ENCODE assay signal across 28 cellular contexts in genomic region chr11:17612221-17613188, GRCh38.
DNase-seq lines count a peak whose midpoint lies in the region; ATAC-seq and TF ChIP-seq lines count a peak whose summit lies in the region.
"Had no signal": no experiment of that assay in that cellular context is flagged by ENCODE, and none has a peak within 500 bp of the region (broad histone marks: within the 10 kb centered on the region; RNA-seq: fewer than 3 reads in every experiment).

No MANE protein-coding gene starts in this region.

- TF ChIP-seq CTCF in esophagus muscularis mucosa (IDR thresholded peaks at IDR 0.05) (no peak), osteoblast (IDR thresholded peaks at IDR 0.05; ENCODE audit: extremely low read depth, low read depth, low read length) (no peak), psoas muscle (IDR thresholded peaks at IDR 0.05) (no peak)

- H3K27me3 ChIP-seq in BLaER1 = no peaks in the 10 kb centered on the region
- H3K27me3 ChIP-seq in esophagus muscularis mucosa = peaks cover 0 to 13% (median 0%) of the 10 kb centered on the region in 4 donors
- H3K27me3 ChIP-seq in osteoblast (ENCODE audit: insufficient read depth, low read length) = peaks cover 9% of the 10 kb centered on the region
- no peaks in the 10 kb centered on the region for H3K27me3 ChIP-seq in psoas muscle (ENCODE audit: insufficient read depth in 3 of 3, low read length in 2 of 3)
- H3K27me3 ChIP-seq: sigmoid colon, thyroid gland had no signal

- H3K27ac ChIP-seq in BLaER1 (no peak overlapping the region), esophagus muscularis mucosa (replicated peaks in 1 of 4) (no peak overlapping the region), osteoblast (ENCODE audit: low read depth, low read length) (no peak overlapping the region), psoas muscle (no peak overlapping the region)
- H3K27ac ChIP-seq: C4-2B, neutrophil, prostate gland, sigmoid colon, SJSA1, thyroid gland had no signal

- peak overlapping the region; percentile 47 for H3K4me2 ChIP-seq in BLaER1
- H3K4me2 ChIP-seq in osteoblast (ENCODE audit: insufficient read depth, low read length) = no peak overlapping the region

- H4K20me1 ChIP-seq in BLaER1 = no peaks in the 10 kb centered on the region
- no peaks in the 10 kb centered on the region for H4K20me1 ChIP-seq in osteoblast (ENCODE audit: insufficient read depth, low read length)

- peaks cover 63% of the 10 kb centered on the region for H3K4me1 ChIP-seq in BLaER1
- H3K4me1 ChIP-seq in esophagus muscularis mucosa = no peaks in the 10 kb centered on the region
- no peaks in the 10 kb centered on the region for H3K4me1 ChIP-seq in osteoblast (ENCODE audit: insufficient read depth, low read length)
- H3K4me1 ChIP-seq in psoas muscle = no peaks in the 10 kb centered on the region
- H3K4me1 ChIP-seq: Caco-2, prostate gland, sigmoid colon, SJSA1, thyroid gland had no signal

- 80% methylated on average over 12 of the region's 18 CpGs for WGBS in esophagus muscularis mucosa
- 86 to 88% (median 87%) methylated on average over 18 of the region's 18 CpGs for WGBS in psoas muscle, 3 donors

- DNase-seq in D341Med (ENCODE audit: low spot score) = peak; percentile 19
- peak; percentile 86 for DNase-seq in esophagus muscularis mucosa (ENCODE audit: extremely low spot score)
- DNase-seq in osteoblast (ENCODE audit: insufficient read length, low spot score, missing footprints) = peak; percentile 67
- no peak for DNase-seq in SW 1271 (lab: John Stamatoyannopoulos, UW)
- no peak for DNase-seq in NCI-H1092 (lab: John Stamatoyannopoulos, UW)
- DNase-seq in psoas muscle = no peak
- DNase-seq: activated CD4-positive, alpha-beta T cell treated with anti-CD3 and anti-CD28 coated beads, Interleukin-2, amount 50 U/mL, for 4 hours; Caco-2; effector CD4-positive, alpha-beta T cell; H7; hippocampal formation; left cardiac atrium; NCI-H1436; NCI-H226; NCI-H526 treated with DMSO at 0.1 percent for 48 hours; RPMI8226; sigmoid colon; stimulated activated CD4-positive, alpha-beta T cell treated with anti-CD3 and anti-CD28 coated beads, Interleukin-12 subunit alpha, Interleukin-12 subunit beta, amount 100 ng/mL, for 4 hours; stimulated activated CD4-positive, alpha-beta T cell treated with anti-CD3 and anti-CD28 coated beads, Interleukin-2, amount 100 ng/mL, for 48 hours; thyroid gland had no signal

- no peak for ATAC-seq in psoas muscle
- ATAC-seq: activated naive CD4-positive, alpha-beta T cell treated with anti-CD3 and anti-CD28 coated beads, Interleukin-2, amount 50 U/mL, for 72 hours; left cardiac atrium; T-cell; WTC11 had no signal

- H3K4me3 ChIP-seq in BLaER1 (no peak overlapping the region), esophagus muscularis mucosa (no peak overlapping the region), osteoblast (ENCODE audit: insufficient read depth, low read length) (no peak overlapping the region), psoas muscle (no peak overlapping the region)
- H3K4me3 ChIP-seq: prostate gland, sigmoid colon, SJSA1, thyroid gland had no signal

- no peak overlapping the region for H2AFZ ChIP-seq in osteoblast (ENCODE audit: low read length)

- intact Hi-C loops in esophagus muscularis mucosa (cut with DNase I) = no loop called here
- intact Hi-C loops in psoas muscle (cut with DNase I) = no loop called here

- H3K36me3 ChIP-seq in BLaER1 (no peaks in the 10 kb centered on the region), esophagus muscularis mucosa (no peaks in the 10 kb centered on the region), osteoblast (ENCODE audit: insufficient read depth, low read length) (no peaks in the 10 kb centered on the region), psoas muscle (ENCODE audit: insufficient read depth in 1 of 2, low read depth in 1 of 2) (no peaks in the 10 kb centered on the region)
- H3K36me3 ChIP-seq: neutrophil, prostate gland, sigmoid colon, SJSA1, thyroid gland had no signal

- TF ChIP-seq EP300 in esophagus muscularis mucosa (IDR thresholded peaks at IDR 0.05) = no peak

- H3K79me2 ChIP-seq in osteoblast (ENCODE audit: insufficient read depth, low read length) = no peaks in the 10 kb centered on the region

- H3K9me3 ChIP-seq in BLaER1 (no peaks in the 10 kb centered on the region), esophagus muscularis mucosa (no peaks in the 10 kb centered on the region), osteoblast (ENCODE audit: low read depth, low read length) (no peaks in the 10 kb centered on the region), psoas muscle (no peaks in the 10 kb centered on the region)
- H3K9me3 ChIP-seq: Caco-2, neutrophil, prostate gland, sigmoid colon, SJSA1, thyroid gland had no signal

- TF ChIP-seq POLR2A in esophagus muscularis mucosa (IDR thresholded peaks at IDR 0.05; ENCODE audit: low read depth) = no peak

- H3K9ac ChIP-seq in BLaER1 = no peak overlapping the region

Comparison
In these comparisons a context has a peak if more than half of its experiments do, and no peak if none do; other contexts are left out.
1. DNase-seq: peak in D341Med (single experiment), esophagus muscularis mucosa (single experiment) and osteoblast (single experiment); none in SW 1271 (0 of 2), NCI-H1092 (single experiment) and psoas muscle (0 of 2).